Comparison of ENCODE assay signal across 1 cellular context in the genomic region with DNA sequence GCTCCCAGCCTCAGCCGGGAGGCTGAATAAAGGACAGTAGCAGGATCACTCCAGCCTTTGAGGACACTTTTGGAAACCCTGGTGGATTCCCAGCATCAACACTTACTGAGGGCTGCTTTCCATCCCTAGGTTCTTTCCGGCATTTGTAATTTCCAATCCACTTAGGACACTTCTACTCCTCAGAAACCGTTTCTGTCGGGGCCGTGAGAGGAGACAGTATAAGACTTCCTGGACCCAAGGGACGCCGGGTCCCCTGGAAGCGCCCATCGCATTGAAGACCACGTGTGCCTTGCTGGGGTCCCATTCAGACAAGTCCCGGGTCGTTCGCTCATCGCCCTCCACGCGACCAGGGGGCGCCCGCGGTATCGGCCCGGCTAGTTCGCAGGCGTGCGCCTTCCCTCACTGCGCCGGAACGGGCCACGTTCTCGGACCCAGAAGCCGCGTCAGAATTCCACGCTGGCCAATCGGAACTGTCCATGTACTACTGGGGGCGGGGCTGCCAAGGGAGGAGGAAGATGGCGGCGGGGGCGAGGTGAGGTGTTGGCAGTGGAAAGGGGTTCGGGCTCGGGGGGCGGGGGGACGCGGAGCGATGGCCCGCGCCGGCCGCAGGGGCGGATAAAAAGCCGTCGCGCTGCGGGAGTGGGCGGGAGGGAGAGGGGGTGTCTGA.
A peak's percentile ranks its signal among the peaks of the same experiment; 100 is the strongest.
TF ChIP-seq lines count a peak whose summit lies in the region.

A gene (plus strand): TSS at position 479 of the 667 bp plus-strand sequence. CDS start 202 bp downstream, outside the sequence.

TF ChIP-seq in K562, 482 proteins besides CTCF, POLR2A, EP300 and RAD21 (continued from another document and continues in another):
- TF ChIP-seq, protein P1, sequence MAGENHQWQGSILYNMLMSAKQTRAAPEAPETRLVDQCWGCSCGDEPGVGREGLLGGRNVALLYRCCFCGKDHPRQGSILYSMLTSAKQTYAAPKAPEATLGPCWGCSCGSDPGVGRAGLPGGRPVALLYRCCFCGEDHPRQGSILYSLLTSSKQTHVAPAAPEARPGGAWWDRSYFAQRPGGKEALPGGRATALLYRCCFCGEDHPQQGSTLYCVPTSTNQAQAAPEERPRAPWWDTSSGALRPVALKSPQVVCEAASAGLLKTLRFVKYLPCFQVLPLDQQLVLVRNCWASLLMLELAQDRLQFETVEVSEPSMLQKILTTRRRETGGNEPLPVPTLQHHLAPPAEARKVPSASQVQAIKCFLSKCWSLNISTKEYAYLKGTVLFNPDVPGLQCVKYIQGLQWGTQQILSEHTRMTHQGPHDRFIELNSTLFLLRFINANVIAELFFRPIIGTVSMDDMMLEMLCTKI (IDR thresholded peaks at IDR 0.05; ENCODE audit: partially characterized antibody), result no peak
- TF ChIP-seq MXI1 (IDR thresholded peaks at IDR 0.05; ENCODE audit: low read depth, low read length) (peak; percentile 80), POLR2AphosphoS5 (IDR thresholded peaks at IDR 0.05; ENCODE audit: control insufficient read depth, insufficient read depth, low read depth, low read length) (peak; percentile 48; the same call in 1 of the 2 replicates), POLR2G (IDR thresholded peaks at IDR 0.05; ENCODE audit: low read depth, low read length) (peak; percentile 83), HCFC1 (IDR thresholded peaks at IDR 0.05; ENCODE audit: low read depth, low read length) (peak; percentile 79), CBX5 (IDR thresholded peaks at IDR 0.05; ENCODE audit: borderline replicate concordance, low read depth) (0 out of 2 replicates have a peak, but pooled peaks have one; percentile 26), FOXK2 (conservative IDR thresholded peaks at IDR 0.05 in 1 of 2, IDR thresholded peaks at IDR 0.05 in 1 of 2; ENCODE audit: low read depth in 2 of 2) (peak; percentile 33 to 50; a peak in 2 of 4 replicates), NRF1 (conservative IDR thresholded peaks at IDR 0.05 in 1 of 2, IDR thresholded peaks at IDR 0.05 in 1 of 2) (peak; percentile 75 to 78), ZC3H8 (IDR thresholded peaks at IDR 0.05) (no peak), FIP1L1 (IDR thresholded peaks at IDR 0.05; ENCODE audit: low read depth, low read length, poor library complexity, severe bottlenecking) (peak; percentile 78), NR1H2 (CRISPR knock-in tag; IDR thresholded peaks at IDR 0.05) (0 out of 2 replicates have a peak, but pooled peaks have one; percentile 71), MEF2A (IDR thresholded peaks at IDR 0.05; ENCODE audit: control insufficient read depth, low read depth, low read length) (0 out of 2 replicates have a peak, but pooled peaks have one; percentile 24), ZNF561 (CRISPR knock-in tag; conservative IDR thresholded peaks at IDR 0.05) (no peak), C11orf30 (IDR thresholded peaks at IDR 0.05; ENCODE audit: low read depth) (peak; percentile 93), NEUROD1 (IDR thresholded peaks at IDR 0.05; ENCODE audit: borderline replicate concordance, low read depth, low read length, partially characterized antibody) (peak; percentile 93), ZEB2 (IDR thresholded peaks at IDR 0.05) (no peak), RCOR1 (IDR thresholded peaks at IDR 0.05; ENCODE audit: borderline replicate concordance in 1 of 2, low read depth in 2 of 2, low read length in 2 of 2) (peak in 1 of 2 experiments; percentile 65; a peak in 1 of 4 replicates), ZNF12 (CRISPR knock-in tag; IDR thresholded peaks at IDR 0.05) (peak; percentile 56; the same call in 1 of the 2 replicates), MAZ (CRISPR knock-in tag; conservative IDR thresholded peaks at IDR 0.05 in 1 of 2, IDR thresholded peaks at IDR 0.05 in 1 of 2) (peak; percentile 60 to 62; a peak in 2 of 4 replicates), EHMT2 (IDR thresholded peaks at IDR 0.05) (peak; percentile 12; the same call in 1 of the 2 replicates)
- TF ChIP-seq, protein P2, sequence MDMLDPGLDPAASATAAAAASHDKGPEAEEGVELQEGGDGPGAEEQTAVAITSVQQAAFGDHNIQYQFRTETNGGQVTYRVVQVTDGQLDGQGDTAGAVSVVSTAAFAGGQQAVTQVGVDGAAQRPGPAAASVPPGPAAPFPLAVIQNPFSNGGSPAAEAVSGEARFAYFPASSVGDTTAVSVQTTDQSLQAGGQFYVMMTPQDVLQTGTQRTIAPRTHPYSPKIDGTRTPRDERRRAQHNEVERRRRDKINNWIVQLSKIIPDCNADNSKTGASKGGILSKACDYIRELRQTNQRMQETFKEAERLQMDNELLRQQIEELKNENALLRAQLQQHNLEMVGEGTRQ (CRISPR knock-in tag; IDR thresholded peaks at IDR 0.05), result peak; percentile 77
- TF ChIP-seq, protein P3, sequence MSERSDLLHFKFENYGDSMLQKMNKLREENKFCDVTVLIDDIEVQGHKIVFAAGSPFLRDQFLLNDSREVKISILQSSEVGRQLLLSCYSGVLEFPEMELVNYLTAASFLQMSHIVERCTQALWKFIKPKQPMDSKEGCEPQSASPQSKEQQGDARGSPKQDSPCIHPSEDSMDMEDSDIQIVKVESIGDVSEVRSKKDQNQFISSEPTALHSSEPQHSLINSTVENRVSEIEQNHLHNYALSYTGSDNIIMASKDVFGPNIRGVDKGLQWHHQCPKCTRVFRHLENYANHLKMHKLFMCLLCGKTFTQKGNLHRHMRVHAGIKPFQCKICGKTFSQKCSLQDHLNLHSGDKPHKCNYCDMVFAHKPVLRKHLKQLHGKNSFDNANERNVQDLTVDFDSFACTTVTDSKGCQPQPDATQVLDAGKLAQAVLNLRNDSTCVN (CRISPR knock-in tag; IDR thresholded peaks at IDR 0.05), result no peak
- TF ChIP-seq, protein P4, sequence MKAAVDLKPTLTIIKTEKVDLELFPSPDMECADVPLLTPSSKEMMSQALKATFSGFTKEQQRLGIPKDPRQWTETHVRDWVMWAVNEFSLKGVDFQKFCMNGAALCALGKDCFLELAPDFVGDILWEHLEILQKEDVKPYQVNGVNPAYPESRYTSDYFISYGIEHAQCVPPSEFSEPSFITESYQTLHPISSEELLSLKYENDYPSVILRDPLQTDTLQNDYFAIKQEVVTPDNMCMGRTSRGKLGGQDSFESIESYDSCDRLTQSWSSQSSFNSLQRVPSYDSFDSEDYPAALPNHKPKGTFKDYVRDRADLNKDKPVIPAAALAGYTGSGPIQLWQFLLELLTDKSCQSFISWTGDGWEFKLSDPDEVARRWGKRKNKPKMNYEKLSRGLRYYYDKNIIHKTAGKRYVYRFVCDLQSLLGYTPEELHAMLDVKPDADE (conservative IDR thresholded peaks at IDR 0.05; ENCODE audit: control insufficient read depth, low read depth, low read length), result peak; percentile 79
- TF ChIP-seq, protein P5, sequence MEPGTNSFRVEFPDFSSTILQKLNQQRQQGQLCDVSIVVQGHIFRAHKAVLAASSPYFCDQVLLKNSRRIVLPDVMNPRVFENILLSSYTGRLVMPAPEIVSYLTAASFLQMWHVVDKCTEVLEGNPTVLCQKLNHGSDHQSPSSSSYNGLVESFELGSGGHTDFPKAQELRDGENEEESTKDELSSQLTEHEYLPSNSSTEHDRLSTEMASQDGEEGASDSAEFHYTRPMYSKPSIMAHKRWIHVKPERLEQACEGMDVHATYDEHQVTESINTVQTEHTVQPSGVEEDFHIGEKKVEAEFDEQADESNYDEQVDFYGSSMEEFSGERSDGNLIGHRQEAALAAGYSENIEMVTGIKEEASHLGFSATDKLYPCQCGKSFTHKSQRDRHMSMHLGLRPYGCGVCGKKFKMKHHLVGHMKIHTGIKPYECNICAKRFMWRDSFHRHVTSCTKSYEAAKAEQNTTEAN (CRISPR knock-in tag; IDR thresholded peaks at IDR 0.05), result peak; percentile 77
- TF ChIP-seq, protein P6, sequence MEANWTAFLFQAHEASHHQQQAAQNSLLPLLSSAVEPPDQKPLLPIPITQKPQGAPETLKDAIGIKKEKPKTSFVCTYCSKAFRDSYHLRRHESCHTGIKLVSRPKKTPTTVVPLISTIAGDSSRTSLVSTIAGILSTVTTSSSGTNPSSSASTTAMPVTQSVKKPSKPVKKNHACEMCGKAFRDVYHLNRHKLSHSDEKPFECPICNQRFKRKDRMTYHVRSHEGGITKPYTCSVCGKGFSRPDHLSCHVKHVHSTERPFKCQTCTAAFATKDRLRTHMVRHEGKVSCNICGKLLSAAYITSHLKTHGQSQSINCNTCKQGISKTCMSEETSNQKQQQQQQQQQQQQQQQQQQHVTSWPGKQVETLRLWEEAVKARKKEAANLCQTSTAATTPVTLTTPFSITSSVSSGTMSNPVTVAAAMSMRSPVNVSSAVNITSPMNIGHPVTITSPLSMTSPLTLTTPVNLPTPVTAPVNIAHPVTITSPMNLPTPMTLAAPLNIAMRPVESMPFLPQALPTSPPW (CRISPR knock-in tag; IDR thresholded peaks at IDR 0.05), result peak; percentile 22; the same call in 1 of the 2 replicates
- TF ChIP-seq, protein P7, sequence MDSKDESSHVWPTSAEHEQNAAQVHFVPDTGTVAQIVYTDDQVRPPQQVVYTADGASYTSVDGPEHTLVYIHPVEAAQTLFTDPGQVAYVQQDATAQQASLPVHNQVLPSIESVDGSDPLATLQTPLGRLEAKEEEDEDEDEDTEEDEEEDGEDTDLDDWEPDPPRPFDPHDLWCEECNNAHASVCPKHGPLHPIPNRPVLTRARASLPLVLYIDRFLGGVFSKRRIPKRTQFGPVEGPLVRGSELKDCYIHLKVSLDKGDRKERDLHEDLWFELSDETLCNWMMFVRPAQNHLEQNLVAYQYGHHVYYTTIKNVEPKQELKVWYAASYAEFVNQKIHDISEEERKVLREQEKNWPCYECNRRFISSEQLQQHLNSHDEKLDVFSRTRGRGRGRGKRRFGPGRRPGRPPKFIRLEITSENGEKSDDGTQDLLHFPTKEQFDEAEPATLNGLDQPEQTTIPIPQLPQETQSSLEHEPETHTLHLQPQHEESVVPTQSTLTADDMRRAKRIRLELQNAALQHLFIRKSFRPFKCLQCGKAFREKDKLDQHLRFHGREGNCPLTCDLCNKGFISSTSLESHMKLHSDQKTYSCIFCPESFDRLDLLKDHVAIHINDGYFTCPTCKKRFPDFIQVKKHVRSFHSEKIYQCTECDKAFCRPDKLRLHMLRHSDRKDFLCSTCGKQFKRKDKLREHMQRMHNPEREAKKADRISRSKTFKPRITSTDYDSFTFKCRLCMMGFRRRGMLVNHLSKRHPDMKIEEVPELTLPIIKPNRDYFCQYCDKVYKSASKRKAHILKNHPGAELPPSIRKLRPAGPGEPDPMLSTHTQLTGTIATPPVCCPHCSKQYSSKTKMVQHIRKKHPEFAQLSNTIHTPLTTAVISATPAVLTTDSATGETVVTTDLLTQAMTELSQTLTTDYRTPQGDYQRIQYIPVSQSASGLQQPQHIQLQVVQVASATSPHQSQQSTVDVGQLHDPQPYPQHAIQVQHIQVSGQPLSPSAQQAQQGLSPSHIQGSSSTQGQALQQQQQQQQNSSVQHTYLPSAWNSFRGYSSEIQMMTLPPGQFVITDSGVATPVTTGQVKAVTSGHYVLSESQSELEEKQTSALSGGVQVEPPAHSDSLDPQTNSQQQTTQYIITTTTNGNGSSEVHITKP (IDR thresholded peaks at IDR 0.05; ENCODE audit: partially characterized antibody), result peak; percentile 64
- TF ChIP-seq, protein P8, sequence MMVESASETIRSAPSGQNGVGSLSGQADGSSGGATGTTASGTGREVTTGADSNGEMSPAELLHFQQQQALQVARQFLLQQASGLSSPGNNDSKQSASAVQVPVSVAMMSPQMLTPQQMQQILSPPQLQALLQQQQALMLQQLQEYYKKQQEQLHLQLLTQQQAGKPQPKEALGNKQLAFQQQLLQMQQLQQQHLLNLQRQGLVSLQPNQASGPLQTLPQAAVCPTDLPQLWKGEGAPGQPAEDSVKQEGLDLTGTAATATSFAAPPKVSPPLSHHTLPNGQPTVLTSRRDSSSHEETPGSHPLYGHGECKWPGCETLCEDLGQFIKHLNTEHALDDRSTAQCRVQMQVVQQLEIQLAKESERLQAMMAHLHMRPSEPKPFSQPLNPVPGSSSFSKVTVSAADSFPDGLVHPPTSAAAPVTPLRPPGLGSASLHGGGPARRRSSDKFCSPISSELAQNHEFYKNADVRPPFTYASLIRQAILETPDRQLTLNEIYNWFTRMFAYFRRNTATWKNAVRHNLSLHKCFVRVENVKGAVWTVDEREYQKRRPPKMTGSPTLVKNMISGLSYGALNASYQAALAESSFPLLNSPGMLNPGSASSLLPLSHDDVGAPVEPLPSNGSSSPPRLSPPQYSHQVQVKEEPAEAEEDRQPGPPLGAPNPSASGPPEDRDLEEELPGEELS (CRISPR knock-in tag; IDR thresholded peaks at IDR 0.05; ENCODE audit: borderline replicate concordance), result peak; percentile 62; the same call in 1 of the 2 replicates
- TF ChIP-seq, protein P9, sequence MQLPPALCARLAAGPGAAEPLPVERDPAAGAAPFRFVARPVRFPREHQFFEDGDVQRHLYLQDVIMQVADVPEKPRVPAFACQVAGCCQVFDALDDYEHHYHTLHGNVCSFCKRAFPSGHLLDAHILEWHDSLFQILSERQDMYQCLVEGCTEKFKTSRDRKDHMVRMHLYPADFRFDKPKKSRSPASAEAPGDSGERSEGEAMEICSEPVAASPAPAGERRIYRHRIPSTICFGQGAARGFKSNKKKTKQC (CRISPR knock-in tag; IDR thresholded peaks at IDR 0.05), result peak; percentile 69; the same call in 1 of the 2 replicates
- TF ChIP-seq, protein P10, sequence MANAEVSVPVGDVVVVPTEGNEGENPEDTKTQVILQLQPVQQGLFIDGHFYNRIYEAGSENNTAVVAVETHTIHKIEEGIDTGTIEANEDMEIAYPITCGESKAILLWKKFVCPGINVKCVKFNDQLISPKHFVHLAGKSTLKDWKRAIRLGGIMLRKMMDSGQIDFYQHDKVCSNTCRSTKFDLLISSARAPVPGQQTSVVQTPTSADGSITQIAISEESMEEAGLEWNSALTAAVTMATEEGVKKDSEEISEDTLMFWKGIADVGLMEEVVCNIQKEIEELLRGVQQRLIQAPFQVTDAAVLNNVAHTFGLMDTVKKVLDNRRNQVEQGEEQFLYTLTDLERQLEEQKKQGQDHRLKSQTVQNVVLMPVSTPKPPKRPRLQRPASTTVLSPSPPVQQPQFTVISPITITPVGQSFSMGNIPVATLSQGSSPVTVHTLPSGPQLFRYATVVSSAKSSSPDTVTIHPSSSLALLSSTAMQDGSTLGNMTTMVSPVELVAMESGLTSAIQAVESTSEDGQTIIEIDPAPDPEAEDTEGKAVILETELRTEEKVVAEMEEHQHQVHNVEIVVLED (CRISPR knock-in tag; IDR thresholded peaks at IDR 0.05), result peak; percentile 97
- TF ChIP-seq, protein P11, sequence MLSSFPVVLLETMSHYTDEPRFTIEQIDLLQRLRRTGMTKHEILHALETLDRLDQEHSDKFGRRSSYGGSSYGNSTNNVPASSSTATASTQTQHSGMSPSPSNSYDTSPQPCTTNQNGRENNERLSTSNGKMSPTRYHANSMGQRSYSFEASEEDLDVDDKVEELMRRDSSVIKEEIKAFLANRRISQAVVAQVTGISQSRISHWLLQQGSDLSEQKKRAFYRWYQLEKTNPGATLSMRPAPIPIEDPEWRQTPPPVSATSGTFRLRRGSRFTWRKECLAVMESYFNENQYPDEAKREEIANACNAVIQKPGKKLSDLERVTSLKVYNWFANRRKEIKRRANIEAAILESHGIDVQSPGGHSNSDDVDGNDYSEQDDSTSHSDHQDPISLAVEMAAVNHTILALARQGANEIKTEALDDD (IDR thresholded peaks at IDR 0.05), result no peak
- TF ChIP-seq, protein P12, sequence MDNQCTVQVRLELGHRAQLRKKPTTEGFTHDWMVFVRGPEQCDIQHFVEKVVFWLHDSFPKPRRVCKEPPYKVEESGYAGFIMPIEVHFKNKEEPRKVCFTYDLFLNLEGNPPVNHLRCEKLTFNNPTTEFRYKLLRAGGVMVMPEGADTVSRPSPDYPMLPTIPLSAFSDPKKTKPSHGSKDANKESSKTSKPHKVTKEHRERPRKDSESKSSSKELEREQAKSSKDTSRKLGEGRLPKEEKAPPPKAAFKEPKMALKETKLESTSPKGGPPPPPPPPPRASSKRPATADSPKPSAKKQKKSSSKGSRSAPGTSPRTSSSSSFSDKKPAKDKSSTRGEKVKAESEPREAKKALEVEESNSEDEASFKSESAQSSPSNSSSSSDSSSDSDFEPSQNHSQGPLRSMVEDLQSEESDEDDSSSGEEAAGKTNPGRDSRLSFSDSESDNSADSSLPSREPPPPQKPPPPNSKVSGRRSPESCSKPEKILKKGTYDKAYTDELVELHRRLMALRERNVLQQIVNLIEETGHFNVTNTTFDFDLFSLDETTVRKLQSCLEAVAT (IDR thresholded peaks at IDR 0.05), result peak in 1 of 2 experiments; percentile 29; a peak in 1 of 4 replicates
